9 cellular contexts compared by ENCODE assay signal in the genomic region with DNA sequence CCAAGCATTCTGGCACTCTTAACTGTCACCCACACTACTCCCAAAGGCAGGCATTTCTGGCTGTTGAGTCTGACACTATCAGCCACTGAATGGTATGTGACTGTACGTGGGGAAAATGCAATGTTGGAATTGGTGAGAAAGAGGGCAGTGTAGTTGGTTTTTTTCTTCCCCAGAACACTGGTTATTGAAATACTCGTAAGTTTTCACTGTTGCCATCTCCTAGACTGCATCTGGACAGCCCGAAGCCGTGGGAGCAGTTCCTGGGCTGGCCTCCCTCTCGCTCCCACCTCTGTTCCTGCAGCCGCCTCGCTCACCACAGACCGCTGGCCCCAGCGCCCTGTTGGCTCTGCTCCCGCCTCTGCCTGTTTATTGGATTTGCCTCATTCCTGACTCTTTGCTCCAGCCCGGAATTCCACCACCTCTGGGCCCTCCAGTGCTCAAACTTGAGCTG. TPM values are rescaled to one million over a fixed set of nuclear protein-coding genes. Genes with fewer than 3 reads are reported as not detected.
DNase-seq lines count a peak whose midpoint lies in the region; ATAC-seq and TF ChIP-seq lines count a peak whose summit lies in the region.
"Had no signal": no experiment of that assay in that cellular context is flagged by ENCODE, and none has a peak within 500 bp of the region (broad histone marks: within the 10 kb centered on the region; RNA-seq: fewer than 3 reads in every experiment).

No MANE protein-coding gene starts in this region.

- DNase-seq in H4 (ENCODE audit: low spot score), result peak; percentile 78
- peak; percentile 57 to 90 for DNase-seq in cardiac fibroblast (ENCODE audit: low read depth in 2 of 2)
- DNase-seq in left lobe of liver (ENCODE audit: low spot score), result peak; percentile 51
- no peak for DNase-seq in Karpas-422
- DNase-seq in DMS79 (lab: John Stamatoyannopoulos, UW), result no peak
- DNase-seq in natural killer cell, result no peak
- DNase-seq in NCI-H1048 (lab: John Stamatoyannopoulos, UW), result no peak

- no peaks in the 10 kb centered on the region for H3K36me3 Mint-ChIP-seq in natural killer cell

- no peak overlapping the region for H3K27ac Mint-ChIP-seq in natural killer cell
- H3K27ac Mint-ChIP-seq: IgD-negative memory B cell had no signal

- H3K36me3 ChIP-seq in skeletal muscle tissue (ENCODE audit: control insufficient read depth in 3 of 3, insufficient read depth in 3 of 3, low read length in 3 of 3) (no peaks in the 10 kb centered on the region), Karpas-422 (ENCODE audit: insufficient read depth, low read length) (no peaks in the 10 kb centered on the region)

- no peaks in the 10 kb centered on the region for H3K4me1 Mint-ChIP-seq in natural killer cell

- H3K27ac ChIP-seq in skeletal muscle tissue (ENCODE audit: low read depth, low read length) (peak overlapping the region; percentile 20), Karpas-422 (ENCODE audit: low read length) (no peak overlapping the region)

- H3K79me2 ChIP-seq in Karpas-422 (ENCODE audit: low read length), result no peaks in the 10 kb centered on the region

- peaks cover 0 to 2% of the 10 kb centered on the region in 2 donors for H3K9me3 Mint-ChIP-seq in natural killer cell

- no peak for TF ChIP-seq CTCF in cardiac fibroblast (IDR thresholded peaks at IDR 0.05; ENCODE audit: low read depth, low read length)
- TF ChIP-seq CTCF in natural killer cell (IDR thresholded peaks at IDR 0.05), result no peak

- H3K9ac ChIP-seq in skeletal muscle tissue (ENCODE audit: low read depth in 1 of 3, low read length in 3 of 3), result no peak overlapping the region
- H3K9ac ChIP-seq in Karpas-422 (ENCODE audit: low read length), result no peak overlapping the region

- intact Hi-C loops in natural killer cell (cut with micrococcal nuclease), result no loop called here

- H2AFZ ChIP-seq in Karpas-422 (ENCODE audit: low read length), result no peak overlapping the region

- H3K27me3 ChIP-seq in skeletal muscle tissue (ENCODE audit: control insufficient read depth in 3 of 3, insufficient read depth in 3 of 3, low read length in 3 of 3) (no peaks in the 10 kb centered on the region), Karpas-422 (ENCODE audit: low read length) (no peaks in the 10 kb centered on the region)

- no peak overlapping the region for H3K4me2 ChIP-seq in Karpas-422 (ENCODE audit: low read depth, low read length, poor library complexity, severe bottlenecking)

- no peak overlapping the region for H3K4me3 Mint-ChIP-seq in natural killer cell
- H3K4me3 Mint-ChIP-seq: IgD-negative memory B cell had no signal

- H3K27me3 Mint-ChIP-seq in natural killer cell (ENCODE audit: low read depth in 2 of 2), result peaks cover 27 to 38% of the 10 kb centered on the region in 2 donors

- peak; percentile 84 for ATAC-seq in left lobe of liver
- no peak for ATAC-seq in natural killer cell

- no peaks in the 10 kb centered on the region for H4K20me1 ChIP-seq in Karpas-422 (ENCODE audit: insufficient read depth, low read depth, low read length)

- H3K4me1 ChIP-seq in skeletal muscle tissue (ENCODE audit: control insufficient read depth in 3 of 3, insufficient read depth in 3 of 3, low read length in 3 of 3) (peaks cover 16 to 31% (median 24%) of the 10 kb centered on the region in 3 donors), Karpas-422 (ENCODE audit: low read length) (no peaks in the 10 kb centered on the region)

- H3K9me3 ChIP-seq in skeletal muscle tissue (ENCODE audit: control insufficient read depth in 3 of 3, low read length in 3 of 3) (no peaks in the 10 kb centered on the region), Karpas-422 (ENCODE audit: low read length) (no peaks in the 10 kb centered on the region)

- H3K4me3 ChIP-seq in cardiac fibroblast (replicated peaks in 1 of 2; ENCODE audit: low read depth in 2 of 2, low read length in 2 of 2) (no peak overlapping the region), skeletal muscle tissue (ENCODE audit: low read length in 3 of 3) (no peak overlapping the region), Karpas-422 (ENCODE audit: low read length) (no peak overlapping the region)

- no peaks in the 10 kb centered on the region for H3K9me2 ChIP-seq in Karpas-422 (replicated peaks; ENCODE audit: insufficient read depth, low read length)

RNA-seq across cellular contexts. Expression of gene PLCE1, which starts 5.7 kb away (rescaled TPM):
- total RNA-seq in H4 (2014; rRNA removed; shearing (Covaris generic)), result 0.80 and 1.2 TPM in 2 replicates
- total RNA-seq in left lobe of liver (0.28 TPM), skeletal muscle tissue (29.2 TPM), natural killer cell (not detected)
- not detected in 2 replicates for total RNA-seq in Karpas-422 (2014; rRNA removed; shearing (Covaris generic); ENCODE audit: low replicate concordance)

Comparison
In these comparisons a context has a peak if more than half of its experiments do, and no peak if none do; other contexts are left out.
1. DNase-seq: peak in H4 (single experiment), cardiac fibroblast (2 of 2) and left lobe of liver (single experiment); none in Karpas-422 (single experiment), DMS79 (single experiment), natural killer cell (single experiment) and NCI-H1048 (single experiment).
2. RNA of gene PLCE1, which starts 5.7 kb away (total RNA-seq): 29.2 TPM in skeletal muscle tissue (single experiment); 0.80 to 1.2 TPM in H4, 0.28 TPM in left lobe of liver (single experiment), not detected in Karpas-422 and not detected in natural killer cell; every median in the first group is over 10 times any median in the second.